Comparison of ENCODE assay signal across 19 cellular contexts in the genomic region with DNA sequence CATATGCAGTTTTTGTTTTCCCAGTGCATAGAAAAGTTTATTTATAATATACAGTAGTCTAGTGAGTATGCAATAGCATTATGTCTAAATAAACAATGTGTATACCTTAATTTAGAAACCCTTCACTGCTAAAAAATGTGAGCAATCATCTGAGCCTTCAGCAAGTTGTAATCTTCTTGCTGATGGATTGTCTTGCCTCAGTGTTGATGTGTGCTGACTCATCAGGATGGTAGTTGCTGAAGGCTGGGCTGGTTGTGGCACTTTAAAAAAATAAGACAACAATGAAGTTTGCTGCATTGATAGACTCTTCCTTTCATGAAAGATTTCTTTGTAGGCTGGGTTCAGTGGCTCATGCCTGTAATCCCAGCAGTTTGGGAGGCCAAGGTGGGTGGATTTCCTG. TPM values are rescaled to one million over a fixed set of nuclear protein-coding genes. Genes with fewer than 3 reads are reported as not detected.
A peak's percentile ranks its signal among the peaks of the same experiment; 100 is the strongest.
DNase-seq lines count a peak whose midpoint lies in the region; ATAC-seq, FAIRE-seq and TF ChIP-seq lines count a peak whose summit lies in the region.
"Had no signal": no experiment of that assay in that cellular context is flagged by ENCODE, and none has a peak within 500 bp of the region (broad histone marks: within the 10 kb centered on the region; RNA-seq: fewer than 3 reads in every experiment).

No MANE protein-coding gene starts in this region.

- peak overlapping the region; percentile 92 for H3K27ac Mint-ChIP-seq in astrocyte (ENCODE audit: unreplicated experiment)
- H3K27ac Mint-ChIP-seq: effector memory CD8-positive, alpha-beta T cell; GM23338 had no signal

- peak overlapping the region; percentile 6 for H3K4me3 Mint-ChIP-seq in astrocyte (ENCODE audit: unreplicated experiment)
- H3K4me3 Mint-ChIP-seq: effector memory CD8-positive, alpha-beta T cell; GM23338 had no signal

- H3K79me2 ChIP-seq in HepG2 (ENCODE audit: insufficient read depth, low read length) (no peaks in the 10 kb centered on the region), astrocyte (ENCODE audit: insufficient read depth, low read length) (no peaks in the 10 kb centered on the region)

- TF ChIP-seq CTCF in HepG2 (CRISPR knock-in tag; IDR thresholded peaks at IDR 0.05) (no peak), right lobe of liver (IDR thresholded peaks at IDR 0.05) (no peak), astrocyte (IDR thresholded peaks at IDR 0.05; ENCODE audit: insufficient read depth, low read depth, low read length) (no peak)

- H3K27me3 Mint-ChIP-seq in astrocyte (ENCODE audit: low read depth, unreplicated experiment), result no peaks in the 10 kb centered on the region

- TF ChIP-seq POLR2A in HepG2 (IDR thresholded peaks at IDR 0.05; ENCODE audit: insufficient read depth in 1 of 2, low read depth in 2 of 2, low read length in 2 of 2) (no peak), right lobe of liver (IDR thresholded peaks at IDR 0.05) (no peak)

- H3K36me3 Mint-ChIP-seq in astrocyte (ENCODE audit: low read depth, unreplicated experiment), result peaks cover 27% of the 10 kb centered on the region

- H4K20me1 ChIP-seq in HepG2 (ENCODE audit: insufficient read depth, low read length) (no peaks in the 10 kb centered on the region), astrocyte (ENCODE audit: insufficient read depth, low read length) (no peaks in the 10 kb centered on the region)

- TF ChIP-seq EP300 in HepG2 (IDR thresholded peaks at IDR 0.05; ENCODE audit: low read depth in 2 of 2, low read length in 2 of 2) (no peak), HepG2 (CRISPR knock-in tag; IDR thresholded peaks at IDR 0.05; ENCODE audit: borderline replicate concordance) (no peak)

- peaks cover 16% of the 10 kb centered on the region for H3K4me1 Mint-ChIP-seq in astrocyte (ENCODE audit: low read depth, unreplicated experiment)
- H3K4me1 Mint-ChIP-seq: GM23338 had no signal

- FAIRE-seq in HepG2 (lab: Jason Lieb, UNC), result no peak
- FAIRE-seq in astrocyte (lab: Jason Lieb, UNC), result peak; percentile 73
- FAIRE-seq: D721Med, GM12891 had no signal

- in situ Hi-C loops in HepG2 (cut with HindIII; ENCODE audit: extremely low pct_ligation_motif_present, low pct_unique_long_range_greater_than_20kb), result no loop called here

- DNase-seq in HepG2 (ENCODE audit: low spot score) (no peak), right lobe of liver (no peak), astrocyte (ENCODE audit: low read depth) (peak; percentile 79), foreskin melanocyte (peak; percentile 49), NCI-H446 (lab: John Stamatoyannopoulos, UW) (no peak), DMS114 treated with DMSO at 0.1 percent for 48 hours (lab: John Stamatoyannopoulos, UW; ENCODE audit: unreplicated experiment) (no peak), NCI-H2081 (lab: John Stamatoyannopoulos, UW) (no peak), COR-L47 (lab: John Stamatoyannopoulos, UW) (no peak)
- DNase-seq: effector memory CD8-positive, alpha-beta T cell; hypothalamus; lower lobe of right lung; nucleus accumbens; T-helper 2 cell; tibial artery had no signal

- no peaks in the 10 kb centered on the region for H3K9me3 Mint-ChIP-seq in astrocyte (ENCODE audit: unreplicated experiment)
- H3K9me3 Mint-ChIP-seq: effector memory CD8-positive, alpha-beta T cell; GM23338 had no signal

- H3K9me3 ChIP-seq in HepG2 (ENCODE audit: low read length) (no peaks in the 10 kb centered on the region), right lobe of liver (no peaks in the 10 kb centered on the region), astrocyte (ENCODE audit: insufficient read depth, low read depth, low read length) (no peaks in the 10 kb centered on the region)
- H3K9me3 ChIP-seq: ascending aorta, lower lobe of right lung, tibial artery had no signal

- H3K27ac ChIP-seq in HepG2 (ENCODE audit: extremely low read length, insufficient read depth, low read length) (no peak overlapping the region), right lobe of liver (no peak overlapping the region), astrocyte (ENCODE audit: low read depth, low read length) (peak overlapping the region; percentile 35)
- H3K27ac ChIP-seq: ascending aorta, lower lobe of right lung, tibial artery had no signal

- no peaks in the 10 kb centered on the region for H3K4me1 ChIP-seq in HepG2 (ENCODE audit: insufficient read depth, low read length)
- H3K4me1 ChIP-seq in right lobe of liver, result no peaks in the 10 kb centered on the region
- peaks cover 11% of the 10 kb centered on the region for H3K4me1 ChIP-seq in astrocyte (ENCODE audit: insufficient read depth, low read length)
- H3K4me1 ChIP-seq: ascending aorta, lower lobe of right lung, tibial artery had no signal

- intact Hi-C loops in HepG2 (cut with micrococcal nuclease; ENCODE audit: unreplicated experiment), result no loop called here
- intact Hi-C loops in right lobe of liver (cut with DNase I), result no loop called here

- ATAC-seq in HepG2 (no peak), right lobe of liver (no peak)
- ATAC-seq: effector memory CD8-positive, alpha-beta T cell; GM23338; lower lobe of right lung had no signal

- H3K36me3 ChIP-seq in HepG2 (replicated peaks in 1 of 2; ENCODE audit: control insufficient read depth in 1 of 2, insufficient read depth in 2 of 2, low read length in 2 of 2) (no peaks in the 10 kb centered on the region), right lobe of liver (no peaks in the 10 kb centered on the region), astrocyte (ENCODE audit: insufficient read depth, low read length) (peaks cover 20% of the 10 kb centered on the region)
- H3K36me3 ChIP-seq: ascending aorta had no signal

- POLR2A ChIA-PET in HepG2 (lab: Yijun Ruan, JAX), result no interaction called here

- no peak overlapping the region for H3K4me2 ChIP-seq in HepG2 (ENCODE audit: low read depth, low read length)
- H3K4me2 ChIP-seq in astrocyte (ENCODE audit: low read length), result peak overlapping the region; percentile 27
- H3K4me2 ChIP-seq: GM23338 had no signal

- H3K9ac ChIP-seq in HepG2 (ENCODE audit: insufficient read depth, low read depth, low read length) (no peak overlapping the region), astrocyte (ENCODE audit: low read length) (no peak overlapping the region)

- no TSS peak for BruUV-seq in HepG2 (replicated peaks; lab: Mats Ljungman, UMichigan)

- no peak overlapping the region for H3K4me3 ChIP-seq in HepG2 (replicated peaks in 1 of 3; ENCODE audit: insufficient read depth in 1 of 3, low read depth in 2 of 3, low read length in 3 of 3)
- H3K4me3 ChIP-seq in right lobe of liver, result no peak overlapping the region
- no peak overlapping the region for H3K4me3 ChIP-seq in astrocyte (ENCODE audit: insufficient read depth, low read depth, low read length)
- H3K4me3 ChIP-seq: ascending aorta, GM23338, lower lobe of right lung, tibial artery had no signal

- CTCF ChIA-PET in HepG2 (lab: Yijun Ruan, JAX; ENCODE audit: low intra/inter-chr PET ratio, low total read pairs), result no interaction called here

- H2AFZ ChIP-seq in HepG2 (ENCODE audit: low read length), result no peak overlapping the region
- H2AFZ ChIP-seq in astrocyte (ENCODE audit: low read depth, low read length), result no peak overlapping the region
- H2AFZ ChIP-seq: GM23338 had no signal

- H3K27me3 ChIP-seq in HepG2 (ENCODE audit: control insufficient read depth in 1 of 2, insufficient read depth in 2 of 2, low read length in 2 of 2), result no peaks in the 10 kb centered on the region
- no peaks in the 10 kb centered on the region for H3K27me3 ChIP-seq in right lobe of liver
- H3K27me3 ChIP-seq in astrocyte (ENCODE audit: insufficient read depth, low read length), result no peaks in the 10 kb centered on the region
- H3K27me3 ChIP-seq: ascending aorta, tibial artery had no signal

- TF ChIP-seq RAD21 in HepG2 (CRISPR knock-in tag; IDR thresholded peaks at IDR 0.05), result no peak

RNA-seq across cellular contexts. Expression of a gene that starts 13.9 kb away (rescaled TPM):
- total RNA-seq in HepG2 (2016; rRNA removed; fragmentation: Illumina TruSeq; extraction: Trizol) (0.29 TPM in 1 of 2 replicates, not detected in the other), right lobe of liver (under 1 TPM in 3 of 6 experiments, not detected in 3; 0.20 to 0.31 (median 0.29) TPM), astrocyte (2.1 and 3.4 TPM in 2 replicates)
- total RNA-seq in HepG2 (2016; cell fraction: cytosol; rRNA removed; fragmentation: Illumina TruSeq; extraction: Trizol; ENCODE audit: low read depth), result not detected in 2 replicates
- 0.17 TPM in 1 of 2 replicates, not detected in the other for total RNA-seq in HepG2 (2016; cell fraction: insoluble cytoplasmic fraction; rRNA removed; fragmentation: Illumina TruSeq; extraction: Trizol)
- not detected in 2 replicates for total RNA-seq in HepG2 (2016; cell fraction: membrane; rRNA removed; fragmentation: Illumina TruSeq; extraction: Trizol)
- total RNA-seq in HepG2 (2016; cell fraction: nucleus; rRNA removed; fragmentation: Illumina TruSeq; extraction: Trizol), result 1.7 TPM in 2 replicates
- not detected in 2 replicates for polyA plus RNA-seq in HepG2 (2011; rRNA removed)
- polyA plus RNA-seq in HepG2 (2011; cell fraction: cytosol; rRNA removed), result not detected in 2 replicates
- polyA plus RNA-seq in HepG2 (2011; cell fraction: nucleus; rRNA removed), result 0.34 and 0.50 TPM in 2 replicates
- 0.15 TPM in 1 of 2 replicates, not detected in the other for polyA plus RNA-seq in HepG2 (2012)
- not detected in 2 replicates for polyA plus RNA-seq in HepG2 (2016; cell fraction: cytosol; fragmentation: Illumina TruSeq; extraction: Trizol; ENCODE audit: low read depth)
- not detected in 2 replicates for polyA plus RNA-seq in HepG2 (2016; cell fraction: insoluble cytoplasmic fraction; fragmentation: Illumina TruSeq; extraction: Trizol; ENCODE audit: low read depth)
- polyA plus RNA-seq in HepG2 (2016; cell fraction: membrane; fragmentation: Illumina TruSeq; extraction: Trizol; ENCODE audit: low read depth), result not detected in 2 replicates
- not detected in 2 replicates for polyA plus RNA-seq in HepG2 (2016; cell fraction: nucleus; fragmentation: Illumina TruSeq; extraction: Trizol; ENCODE audit: insufficient read depth, low read depth)
- 0.14 and 0.58 TPM in 2 replicates for polyA minus RNA-seq in HepG2 (2011; rRNA and poly(A)+ RNA removed; ENCODE audit: low replicate concordance)
- not detected in 2 replicates for polyA minus RNA-seq in HepG2 (2011; cell fraction: cytosol; rRNA and poly(A)+ RNA removed)
- 5.7 TPM in 2 replicates for polyA minus RNA-seq in HepG2 (2011; cell fraction: nucleus; rRNA and poly(A)+ RNA removed)
- total RNA-seq: A673, ascending aorta had no signal
- polyA plus RNA-seq: GM23338 had no signal

RNA-seq across cellular contexts. Expression of a gene that starts 43.7 kb away (rescaled TPM):
- total RNA-seq in HepG2 (2016; rRNA removed; fragmentation: Illumina TruSeq; extraction: Trizol) (7.7 and 9.9 TPM in 2 replicates), right lobe of liver (1 to 10 TPM; 1.8 to 5.1 (median 2.7) TPM), astrocyte (67.1 and 74.4 TPM in 2 replicates)
- total RNA-seq in HepG2 (2016; cell fraction: cytosol; rRNA removed; fragmentation: Illumina TruSeq; extraction: Trizol; ENCODE audit: low read depth), result 1.1 and 1.2 TPM in 2 replicates
- total RNA-seq in HepG2 (2016; cell fraction: insoluble cytoplasmic fraction; rRNA removed; fragmentation: Illumina TruSeq; extraction: Trizol), result 5.5 and 12.0 TPM in 2 replicates
- total RNA-seq in HepG2 (2016; cell fraction: membrane; rRNA removed; fragmentation: Illumina TruSeq; extraction: Trizol), result 1.3 and 1.9 TPM in 2 replicates
- 15.2 and 20.7 TPM in 2 replicates for total RNA-seq in HepG2 (2016; cell fraction: nucleus; rRNA removed; fragmentation: Illumina TruSeq; extraction: Trizol)
- 12.5 and 17.6 TPM in 2 replicates for polyA plus RNA-seq in HepG2 (2011; rRNA removed)
- polyA plus RNA-seq in HepG2 (2011; cell fraction: cytosol; rRNA removed), result 5.2 and 8.1 TPM in 2 replicates
- 6.2 and 7.9 TPM in 2 replicates for polyA plus RNA-seq in HepG2 (2011; cell fraction: nucleus; rRNA removed)
- polyA plus RNA-seq in HepG2 (2012), result 13.3 and 13.4 TPM in 2 replicates
- polyA plus RNA-seq in HepG2 (2016; cell fraction: cytosol; fragmentation: Illumina TruSeq; extraction: Trizol; ENCODE audit: low read depth), result 0.63 and 0.83 TPM in 2 replicates
- 6.3 and 6.8 TPM in 2 replicates for polyA plus RNA-seq in HepG2 (2016; cell fraction: insoluble cytoplasmic fraction; fragmentation: Illumina TruSeq; extraction: Trizol; ENCODE audit: low read depth)
- polyA plus RNA-seq in HepG2 (2016; cell fraction: membrane; fragmentation: Illumina TruSeq; extraction: Trizol; ENCODE audit: low read depth), result 1.2 and 1.6 TPM in 2 replicates
- polyA plus RNA-seq in HepG2 (2016; cell fraction: nucleus; fragmentation: Illumina TruSeq; extraction: Trizol; ENCODE audit: insufficient read depth, low read depth), result 20.8 and 23.5 TPM in 2 replicates
- 2.4 and 13.2 TPM in 2 replicates for polyA minus RNA-seq in HepG2 (2011; rRNA and poly(A)+ RNA removed; ENCODE audit: low replicate concordance)
- polyA minus RNA-seq in HepG2 (2011; cell fraction: cytosol; rRNA and poly(A)+ RNA removed), result 7.6 and 12.2 TPM in 2 replicates
- polyA minus RNA-seq in HepG2 (2011; cell fraction: nucleus; rRNA and poly(A)+ RNA removed), result 24.1 and 26.9 TPM in 2 replicates

Comparison
In these comparisons a context has a peak if more than half of its experiments do, and no peak if none do; other contexts are left out.
1. DNase-seq: peak in astrocyte (single experiment) and foreskin melanocyte (single experiment); none in HepG2 (single experiment), right lobe of liver (0 of 3), NCI-H446 (0 of 2), DMS114 treated with DMSO at 0.1 percent for 48 hours (single experiment), NCI-H2081 (0 of 2) and COR-L47 (single experiment).